In the genomic region with DNA sequence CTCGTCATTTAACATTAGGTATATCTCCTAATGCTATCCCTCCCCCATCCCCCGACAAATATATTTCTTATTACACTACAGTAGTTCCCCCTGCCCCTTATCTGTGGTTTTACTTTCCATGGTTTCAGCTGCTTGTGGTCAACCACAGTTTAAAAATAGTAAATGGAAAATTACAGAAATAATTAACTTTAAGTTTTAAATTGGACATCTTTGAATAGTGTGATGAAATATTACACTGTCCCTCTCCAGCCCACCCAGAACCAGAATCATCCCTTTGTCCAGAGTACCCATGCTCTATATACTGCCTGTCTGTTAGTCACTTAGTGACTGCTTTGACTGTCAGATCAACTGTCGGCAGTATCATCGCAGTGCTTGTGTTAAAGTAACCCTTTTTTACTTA, we compare ENCODE assay signal across 2 cellular contexts.
TF ChIP-seq lines count a peak whose summit lies in the region.

No MANE protein-coding gene starts in this region.

TF ChIP-seq in SK-N-SH, 30 proteins besides CTCF, POLR2A, EP300 and RAD21 (continued from another document):
- TF ChIP-seq RFX5 (IDR thresholded peaks at IDR 0.05; ENCODE audit: low read length) (no peak), MEF2A (IDR thresholded peaks at IDR 0.05; ENCODE audit: borderline replicate concordance, low read depth) (peak; percentile 68), NRF1 (IDR thresholded peaks at IDR 0.05; ENCODE audit: low read depth, low read length) (no peak)
TF ChIP-seq in SK-N-SH: peak in this region for 3.

TF ChIP-seq in SK-N-SH treated with all-trans-retinoic acid at 6 μM for 48 hours, 23 proteins besides CTCF, POLR2A, EP300 and RAD21 (continued from another document):
- TF ChIP-seq, protein P1, sequence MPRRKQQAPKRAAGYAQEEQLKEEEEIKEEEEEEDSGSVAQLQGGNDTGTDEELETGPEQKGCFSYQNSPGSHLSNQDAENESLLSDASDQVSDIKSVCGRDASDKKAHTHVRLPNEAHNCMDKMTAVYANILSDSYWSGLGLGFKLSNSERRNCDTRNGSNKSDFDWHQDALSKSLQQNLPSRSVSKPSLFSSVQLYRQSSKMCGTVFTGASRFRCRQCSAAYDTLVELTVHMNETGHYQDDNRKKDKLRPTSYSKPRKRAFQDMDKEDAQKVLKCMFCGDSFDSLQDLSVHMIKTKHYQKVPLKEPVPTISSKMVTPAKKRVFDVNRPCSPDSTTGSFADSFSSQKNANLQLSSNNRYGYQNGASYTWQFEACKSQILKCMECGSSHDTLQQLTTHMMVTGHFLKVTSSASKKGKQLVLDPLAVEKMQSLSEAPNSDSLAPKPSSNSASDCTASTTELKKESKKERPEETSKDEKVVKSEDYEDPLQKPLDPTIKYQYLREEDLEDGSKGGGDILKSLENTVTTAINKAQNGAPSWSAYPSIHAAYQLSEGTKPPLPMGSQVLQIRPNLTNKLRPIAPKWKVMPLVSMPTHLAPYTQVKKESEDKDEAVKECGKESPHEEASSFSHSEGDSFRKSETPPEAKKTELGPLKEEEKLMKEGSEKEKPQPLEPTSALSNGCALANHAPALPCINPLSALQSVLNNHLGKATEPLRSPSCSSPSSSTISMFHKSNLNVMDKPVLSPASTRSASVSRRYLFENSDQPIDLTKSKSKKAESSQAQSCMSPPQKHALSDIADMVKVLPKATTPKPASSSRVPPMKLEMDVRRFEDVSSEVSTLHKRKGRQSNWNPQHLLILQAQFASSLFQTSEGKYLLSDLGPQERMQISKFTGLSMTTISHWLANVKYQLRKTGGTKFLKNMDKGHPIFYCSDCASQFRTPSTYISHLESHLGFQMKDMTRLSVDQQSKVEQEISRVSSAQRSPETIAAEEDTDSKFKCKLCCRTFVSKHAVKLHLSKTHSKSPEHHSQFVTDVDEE (CRISPR knock-in tag; IDR thresholded peaks at IDR 0.05), result no peak
- TF ChIP-seq, protein P2, sequence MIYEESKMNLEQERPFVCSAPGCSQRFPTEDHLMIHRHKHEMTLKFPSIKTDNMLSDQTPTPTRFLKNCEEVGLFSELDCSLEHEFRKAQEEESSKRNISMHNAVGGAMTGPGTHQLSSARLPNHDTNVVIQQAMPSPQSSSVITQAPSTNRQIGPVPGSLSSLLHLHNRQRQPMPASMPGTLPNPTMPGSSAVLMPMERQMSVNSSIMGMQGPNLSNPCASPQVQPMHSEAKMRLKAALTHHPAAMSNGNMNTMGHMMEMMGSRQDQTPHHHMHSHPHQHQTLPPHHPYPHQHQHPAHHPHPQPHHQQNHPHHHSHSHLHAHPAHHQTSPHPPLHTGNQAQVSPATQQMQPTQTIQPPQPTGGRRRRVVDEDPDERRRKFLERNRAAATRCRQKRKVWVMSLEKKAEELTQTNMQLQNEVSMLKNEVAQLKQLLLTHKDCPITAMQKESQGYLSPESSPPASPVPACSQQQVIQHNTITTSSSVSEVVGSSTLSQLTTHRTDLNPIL (CRISPR knock-in tag; IDR thresholded peaks at IDR 0.05; ENCODE audit: low read depth), result no peak
- TF ChIP-seq TCF4 (CRISPR knock-in tag; IDR thresholded peaks at IDR 0.05; ENCODE audit: borderline replicate concordance) (no peak), ZC3H10 (CRISPR knock-in tag; IDR thresholded peaks at IDR 0.05) (no peak), POU6F1 (CRISPR knock-in tag; IDR thresholded peaks at IDR 0.05; ENCODE audit: borderline replicate concordance, low read depth) (no peak), ESRRG (CRISPR knock-in tag; IDR thresholded peaks at IDR 0.05) (no peak), ARNTL (CRISPR knock-in tag; IDR thresholded peaks at IDR 0.05; ENCODE audit: borderline replicate concordance, low read depth) (no peak), GLIS3 (CRISPR knock-in tag; IDR thresholded peaks at IDR 0.05) (no peak), PPARA (CRISPR knock-in tag; IDR thresholded peaks at IDR 0.05; ENCODE audit: borderline replicate concordance) (no peak), OSR1 (CRISPR knock-in tag; IDR thresholded peaks at IDR 0.05) (no peak), BACH2 (CRISPR knock-in tag; IDR thresholded peaks at IDR 0.05; ENCODE audit: borderline replicate concordance) (no peak)
